Comparison of ENCODE assay signal across 1 cellular context in the genomic region with DNA sequence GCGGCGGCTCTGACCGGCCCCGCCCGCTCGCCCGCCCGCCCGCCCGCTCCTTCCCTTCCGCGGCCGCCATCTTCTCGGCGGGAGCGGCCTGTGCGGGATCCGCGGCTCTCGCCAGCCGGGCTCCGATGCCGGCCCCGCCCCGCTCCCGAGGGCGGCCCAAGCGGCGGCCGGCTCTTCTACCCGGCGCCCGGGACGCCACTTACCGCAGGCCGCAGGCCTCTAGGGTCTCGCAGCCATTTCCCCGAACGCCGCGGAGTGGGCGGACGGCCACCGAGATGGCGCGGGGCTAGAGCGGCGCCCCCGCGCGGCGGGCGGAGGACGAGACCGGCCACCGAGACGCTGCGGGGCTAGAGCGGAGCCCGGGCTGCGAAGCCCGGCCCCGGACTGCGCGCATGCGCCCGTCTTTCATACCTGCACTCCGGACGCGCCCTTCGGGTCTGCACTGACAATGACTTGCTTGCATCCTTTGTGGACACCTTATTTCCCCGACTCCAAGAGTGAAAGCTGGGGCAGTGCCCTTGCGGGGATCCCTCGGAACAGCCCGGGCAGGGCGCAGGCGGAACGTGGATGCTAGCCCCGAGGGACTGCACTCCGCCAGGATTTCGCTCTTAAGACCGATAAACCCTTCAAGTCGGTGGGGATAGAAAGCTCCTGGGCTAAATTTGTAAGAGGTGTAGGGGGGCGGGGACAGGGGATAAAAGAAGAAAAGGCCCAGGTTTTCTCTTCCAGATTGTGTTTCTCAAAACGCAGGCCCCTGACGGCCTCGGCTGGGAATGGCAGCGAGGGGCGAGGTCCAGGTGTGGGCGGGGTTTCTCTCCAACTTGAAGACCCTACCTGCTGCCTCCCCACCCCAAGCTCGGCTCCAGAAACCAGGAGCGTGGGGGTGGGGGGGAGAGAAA.
A peak's percentile ranks its signal among the peaks of the same experiment; 100 is the strongest.
TF ChIP-seq lines count a peak whose summit lies in the region.

TSS of gene DIDO1 (minus strand) at position 277 of the 899 bp plus-strand sequence.

TF ChIP-seq in HepG2, 621 proteins besides CTCF, POLR2A, EP300 and RAD21 (continued from another document and continues in another):
- TF ChIP-seq ZNF501 (CRISPR knock-in tag; IDR thresholded peaks at IDR 0.05) (no peak; the same call in 1 of the 2 replicates), ZBTB26 (CRISPR knock-in tag; IDR thresholded peaks at IDR 0.05; ENCODE audit: borderline replicate concordance) (peak; percentile 64), XRCC5 (optimal IDR thresholded peaks at IDR 0.05; ENCODE audit: low read length) (peak; percentile 97), ZNF781 (CRISPR knock-in tag; IDR thresholded peaks at IDR 0.05; ENCODE audit: borderline replicate concordance, not compliant biosample characterization) (no peak), KLF12 (CRISPR knock-in tag; IDR thresholded peaks at IDR 0.05; ENCODE audit: borderline replicate concordance) (peak; percentile 97), NFYB (CRISPR knock-in tag; IDR thresholded peaks at IDR 0.05) (no peak), IKZF5 (CRISPR knock-in tag; IDR thresholded peaks at IDR 0.05) (peak; percentile 54), EED (CRISPR knock-in tag; IDR thresholded peaks at IDR 0.05) (no peak), ZNF367 (CRISPR knock-in tag; IDR thresholded peaks at IDR 0.05; ENCODE audit: borderline replicate concordance) (no peak), ZNF674 (CRISPR knock-in tag; IDR thresholded peaks at IDR 0.05; ENCODE audit: low read depth) (no peak), POLR2AphosphoS2 (IDR thresholded peaks at IDR 0.05; ENCODE audit: low read depth, low read length) (peak; percentile 71; the same call in 1 of the 2 replicates), KDM3A (CRISPR knock-in tag; IDR thresholded peaks at IDR 0.05; ENCODE audit: low read depth) (peak; percentile 41; the same call in 1 of the 2 replicates), DPF2 (CRISPR knock-in tag; IDR thresholded peaks at IDR 0.05; ENCODE audit: borderline replicate concordance, low read depth) (no peak), ZNF737 (CRISPR knock-in tag; IDR thresholded peaks at IDR 0.05; ENCODE audit: borderline replicate concordance) (no peak), ZNF337 (CRISPR knock-in tag; IDR thresholded peaks at IDR 0.05; ENCODE audit: borderline replicate concordance, low read depth) (peak; percentile 82; the same call in 1 of the 2 replicates), BRD4 (CRISPR knock-in tag; IDR thresholded peaks at IDR 0.05) (peak; percentile 88), SNAPC2 (CRISPR knock-in tag; IDR thresholded peaks at IDR 0.05) (no peak; the same call in 1 of the 2 replicates), JUNB (CRISPR knock-in tag; IDR thresholded peaks at IDR 0.05; ENCODE audit: borderline replicate concordance) (no peak), CC2D1A (CRISPR knock-in tag; IDR thresholded peaks at IDR 0.05) (peak; percentile 85; the same call in 1 of the 2 replicates), ZNF468 (CRISPR knock-in tag; IDR thresholded peaks at IDR 0.05) (no peak; the same call in 1 of the 2 replicates), ZNF639 (CRISPR knock-in tag; conservative IDR thresholded peaks at IDR 0.05) (peak; percentile 91), HDAC6 (IDR thresholded peaks at IDR 0.05; ENCODE audit: low read depth, low read length) (no peak), ZNF703 (CRISPR knock-in tag; IDR thresholded peaks at IDR 0.05; ENCODE audit: borderline replicate concordance) (peak; percentile 32; the same call in 1 of the 2 replicates), GATAD2A (CRISPR knock-in tag; IDR thresholded peaks at IDR 0.05) (no peak), MAZ (IDR thresholded peaks at IDR 0.05; ENCODE audit: borderline replicate concordance, low read depth, low read length) (0 out of 2 replicates have a peak, but pooled peaks have one; percentile 20), MAZ (CRISPR knock-in tag; IDR thresholded peaks at IDR 0.05; ENCODE audit: low read depth) (peak; percentile 94; the same call in 1 of the 2 replicates)
- TF ChIP-seq, protein P1, sequence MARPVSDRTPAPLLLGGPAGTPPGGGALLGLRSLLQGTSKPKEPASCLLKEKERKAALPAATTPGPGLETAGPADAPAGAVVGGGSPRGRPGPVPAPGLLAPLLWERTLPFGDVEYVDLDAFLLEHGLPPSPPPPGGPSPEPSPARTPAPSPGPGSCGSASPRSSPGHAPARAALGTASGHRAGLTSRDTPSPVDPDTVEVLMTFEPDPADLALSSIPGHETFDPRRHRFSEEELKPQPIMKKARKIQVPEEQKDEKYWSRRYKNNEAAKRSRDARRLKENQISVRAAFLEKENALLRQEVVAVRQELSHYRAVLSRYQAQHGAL (CRISPR knock-in tag; IDR thresholded peaks at IDR 0.05; ENCODE audit: not compliant biosample characterization): peak; percentile 70
- TF ChIP-seq, protein P2, sequence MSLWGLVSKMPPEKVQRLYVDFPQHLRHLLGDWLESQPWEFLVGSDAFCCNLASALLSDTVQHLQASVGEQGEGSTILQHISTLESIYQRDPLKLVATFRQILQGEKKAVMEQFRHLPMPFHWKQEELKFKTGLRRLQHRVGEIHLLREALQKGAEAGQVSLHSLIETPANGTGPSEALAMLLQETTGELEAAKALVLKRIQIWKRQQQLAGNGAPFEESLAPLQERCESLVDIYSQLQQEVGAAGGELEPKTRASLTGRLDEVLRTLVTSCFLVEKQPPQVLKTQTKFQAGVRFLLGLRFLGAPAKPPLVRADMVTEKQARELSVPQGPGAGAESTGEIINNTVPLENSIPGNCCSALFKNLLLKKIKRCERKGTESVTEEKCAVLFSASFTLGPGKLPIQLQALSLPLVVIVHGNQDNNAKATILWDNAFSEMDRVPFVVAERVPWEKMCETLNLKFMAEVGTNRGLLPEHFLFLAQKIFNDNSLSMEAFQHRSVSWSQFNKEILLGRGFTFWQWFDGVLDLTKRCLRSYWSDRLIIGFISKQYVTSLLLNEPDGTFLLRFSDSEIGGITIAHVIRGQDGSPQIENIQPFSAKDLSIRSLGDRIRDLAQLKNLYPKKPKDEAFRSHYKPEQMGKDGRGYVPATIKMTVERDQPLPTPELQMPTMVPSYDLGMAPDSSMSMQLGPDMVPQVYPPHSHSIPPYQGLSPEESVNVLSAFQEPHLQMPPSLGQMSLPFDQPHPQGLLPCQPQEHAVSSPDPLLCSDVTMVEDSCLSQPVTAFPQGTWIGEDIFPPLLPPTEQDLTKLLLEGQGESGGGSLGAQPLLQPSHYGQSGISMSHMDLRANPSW (CRISPR knock-in tag; IDR thresholded peaks at IDR 0.05; ENCODE audit: borderline replicate concordance): no peak
- TF ChIP-seq, protein P3, sequence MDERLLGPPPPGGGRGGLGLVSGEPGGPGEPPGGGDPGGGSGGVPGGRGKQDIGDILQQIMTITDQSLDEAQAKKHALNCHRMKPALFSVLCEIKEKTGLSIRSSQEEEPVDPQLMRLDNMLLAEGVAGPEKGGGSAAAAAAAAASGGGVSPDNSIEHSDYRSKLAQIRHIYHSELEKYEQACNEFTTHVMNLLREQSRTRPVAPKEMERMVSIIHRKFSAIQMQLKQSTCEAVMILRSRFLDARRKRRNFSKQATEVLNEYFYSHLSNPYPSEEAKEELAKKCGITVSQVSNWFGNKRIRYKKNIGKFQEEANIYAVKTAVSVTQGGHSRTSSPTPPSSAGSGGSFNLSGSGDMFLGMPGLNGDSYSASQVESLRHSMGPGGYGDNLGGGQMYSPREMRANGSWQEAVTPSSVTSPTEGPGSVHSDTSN (CRISPR knock-in tag; IDR thresholded peaks at IDR 0.05): no peak
- TF ChIP-seq, protein P4, sequence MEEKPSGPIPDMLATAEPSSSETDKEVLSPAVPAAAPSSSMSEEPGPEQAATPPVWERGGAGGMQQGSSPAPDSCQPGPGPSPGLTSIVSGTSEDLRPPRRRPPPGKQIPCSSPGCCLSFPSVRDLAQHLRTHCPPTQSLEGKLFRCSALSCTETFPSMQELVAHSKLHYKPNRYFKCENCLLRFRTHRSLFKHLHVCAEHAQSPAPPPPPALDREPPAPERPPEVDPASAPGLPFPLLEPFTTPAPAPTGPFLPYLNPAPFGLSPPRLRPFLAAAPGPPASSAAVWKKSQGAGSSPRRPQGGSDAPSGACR (CRISPR knock-in tag; IDR thresholded peaks at IDR 0.05): no peak
- TF ChIP-seq, protein P5, sequence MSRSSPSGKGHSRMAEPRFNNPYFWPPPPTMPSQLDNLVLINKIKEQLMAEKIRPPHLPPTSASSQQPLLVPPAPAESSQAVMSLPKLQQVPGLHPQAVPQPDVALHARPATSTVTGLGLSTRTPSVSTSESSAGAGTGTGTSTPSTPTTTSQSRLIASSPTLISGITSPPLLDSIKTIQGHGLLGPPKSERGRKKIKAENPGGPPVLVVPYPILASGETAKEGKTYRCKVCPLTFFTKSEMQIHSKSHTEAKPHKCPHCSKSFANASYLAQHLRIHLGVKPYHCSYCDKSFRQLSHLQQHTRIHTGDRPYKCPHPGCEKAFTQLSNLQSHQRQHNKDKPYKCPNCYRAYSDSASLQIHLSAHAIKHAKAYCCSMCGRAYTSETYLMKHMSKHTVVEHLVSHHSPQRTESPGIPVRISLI (CRISPR knock-in tag; IDR thresholded peaks at IDR 0.05; ENCODE audit: borderline replicate concordance): no peak
- TF ChIP-seq, protein P6, sequence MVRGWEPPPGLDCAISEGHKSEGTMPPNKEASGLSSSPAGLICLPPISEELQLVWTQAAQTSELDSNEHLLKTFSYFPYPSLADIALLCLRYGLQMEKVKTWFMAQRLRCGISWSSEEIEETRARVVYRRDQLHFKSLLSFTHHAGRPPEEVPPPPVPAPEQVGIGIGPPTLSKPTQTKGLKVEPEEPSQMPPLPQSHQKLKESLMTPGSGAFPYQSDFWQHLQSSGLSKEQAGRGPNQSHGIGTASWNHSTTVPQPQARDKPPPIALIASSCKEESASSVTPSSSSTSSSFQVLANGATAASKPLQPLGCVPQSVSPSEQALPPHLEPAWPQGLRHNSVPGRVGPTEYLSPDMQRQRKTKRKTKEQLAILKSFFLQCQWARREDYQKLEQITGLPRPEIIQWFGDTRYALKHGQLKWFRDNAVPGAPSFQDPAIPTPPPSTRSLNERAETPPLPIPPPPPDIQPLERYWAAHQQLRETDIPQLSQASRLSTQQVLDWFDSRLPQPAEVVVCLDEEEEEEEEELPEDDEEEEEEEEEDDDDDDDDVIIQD (CRISPR knock-in tag; IDR thresholded peaks at IDR 0.05; ENCODE audit: low read depth): peak; percentile 53; the same call in 1 of the 2 replicates
- TF ChIP-seq, protein P7, sequence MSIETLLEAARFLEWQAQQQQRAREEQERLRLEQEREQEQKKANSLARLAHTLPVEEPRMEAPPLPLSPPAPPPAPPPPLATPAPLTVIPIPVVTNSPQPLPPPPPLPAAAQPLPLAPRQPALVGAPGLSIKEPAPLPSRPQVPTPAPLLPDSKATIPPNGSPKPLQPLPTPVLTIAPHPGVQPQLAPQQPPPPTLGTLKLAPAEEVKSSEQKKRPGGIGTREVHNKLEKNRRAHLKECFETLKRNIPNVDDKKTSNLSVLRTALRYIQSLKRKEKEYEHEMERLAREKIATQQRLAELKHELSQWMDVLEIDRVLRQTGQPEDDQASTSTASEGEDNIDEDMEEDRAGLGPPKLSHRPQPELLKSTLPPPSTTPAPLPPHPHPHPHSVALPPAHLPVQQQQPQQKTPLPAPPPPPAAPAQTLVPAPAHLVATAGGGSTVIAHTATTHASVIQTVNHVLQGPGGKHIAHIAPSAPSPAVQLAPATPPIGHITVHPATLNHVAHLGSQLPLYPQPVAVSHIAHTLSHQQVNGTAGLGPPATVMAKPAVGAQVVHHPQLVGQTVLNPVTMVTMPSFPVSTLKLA (IDR thresholded peaks at IDR 0.05): no peak
